ENCODE assay signal across 9 cellular contexts in genomic region chr6:109130065-109130464, GRCh38.
"Had no signal": no experiment of that assay in that cellular context is flagged by ENCODE, and none has a peak within 500 bp of the region (broad histone marks: within the 10 kb centered on the region; RNA-seq: fewer than 3 reads in every experiment).

No MANE protein-coding gene starts in this region.

- H3K4me3 Mint-ChIP-seq: HFFc6 had no signal

- DNase-seq: GOT3, H7, HFFc6, IMR-90, KG1 had no signal

- H3K9me3 ChIP-seq: HAP-1 had no signal

- H3K9me3 Mint-ChIP-seq: HFFc6 had no signal

- ATAC-seq: HCT116, K562 had no signal

- H3K4me3 ChIP-seq: HAP-1, K562 had no signal

- H3K27ac Mint-ChIP-seq: HFFc6 had no signal

- FAIRE-seq: HTR-8/SVneo, K562 had no signal
